Comparison of ENCODE assay signal across 19 cellular contexts in genomic region chr13:114146173-114146572, GRCh38. TPM values are rescaled to one million over a fixed set of nuclear protein-coding genes. Genes with fewer than 3 reads are reported as not detected.
DNase-seq lines count a peak whose midpoint lies in the region; ATAC-seq, FAIRE-seq and TF ChIP-seq lines count a peak whose summit lies in the region.
"Had no signal": no experiment of that assay in that cellular context is flagged by ENCODE, and none has a peak within 500 bp of the region (broad histone marks: within the 10 kb centered on the region; RNA-seq: fewer than 3 reads in every experiment).

No MANE protein-coding gene starts in this region.

- intact Hi-C loops in kidney (cut with DNase I) = no loop called here

- no peak for TF ChIP-seq CTCF in OCI-LY3 (IDR thresholded peaks at IDR 0.05; ENCODE audit: low read depth, low read length)
- TF ChIP-seq CTCF in kidney (IDR thresholded peaks at IDR 0.05; ENCODE audit: borderline replicate concordance, extremely low read depth, insufficient read depth) = no peak

- H3K27ac ChIP-seq in OCI-LY3 (ENCODE audit: low read length) = no peak overlapping the region
- no peak overlapping the region for H3K27ac ChIP-seq in kidney (ENCODE audit: low read depth in 2 of 2, low read length in 2 of 2)
- H3K27ac ChIP-seq: hepatocyte, neutrophil, stomach had no signal

- ATAC-seq in stimulated activated memory B cell treated with anti-CD40 and anti-IgM and Interleukin-4, amounts not matched to agents 10 μg/mL and 1 μg/mL and 100 μg/mL, for 72 hours = no peak
- no peak for ATAC-seq in HG02623 (IDR thresholded peaks at IDR 0.05; ENCODE audit: unreplicated experiment)

- no peak overlapping the region for H2AFZ ChIP-seq in OCI-LY3 (ENCODE audit: low read depth, low read length)
- H2AFZ ChIP-seq: hepatocyte had no signal

- peaks cover 49% of the 10 kb centered on the region for H3K27me3 ChIP-seq in OCI-LY3 (ENCODE audit: low read depth, low read length)
- H3K27me3 ChIP-seq: hepatocyte, stomach had no signal

- peaks cover under 1% of the 10 kb centered on the region for H3K9me3 Mint-ChIP-seq in activated naive CD4-positive, alpha-beta T cell treated with anti-CD3 and anti-CD28 coated beads, Interleukin-2, amount 10 ng/mL, durations not matched to agents 7 days and 5 days
- H3K9me3 Mint-ChIP-seq in stimulated activated memory B cell treated with anti-CD40 and anti-IgM and Interleukin-4, amounts not matched to agents 10 μg/mL and 1 μg/mL and 100 μg/mL, for 72 hours = no peaks in the 10 kb centered on the region
- H3K9me3 Mint-ChIP-seq: memory B cell had no signal

- H3K36me3 ChIP-seq in OCI-LY3 (replicated peaks; ENCODE audit: low read depth, low read length) (no peaks in the 10 kb centered on the region), kidney (ENCODE audit: control insufficient read depth in 1 of 2, insufficient read depth in 2 of 2, low read length in 2 of 2) (no peaks in the 10 kb centered on the region)
- H3K36me3 ChIP-seq: neutrophil, stomach had no signal

- H3K27ac Mint-ChIP-seq in activated naive CD4-positive, alpha-beta T cell treated with anti-CD3 and anti-CD28 coated beads, Interleukin-2, amount 10 ng/mL, durations not matched to agents 7 days and 5 days = no peak overlapping the region
- H3K27ac Mint-ChIP-seq in stimulated activated memory B cell treated with anti-CD40 and anti-IgM and Interleukin-4, amounts not matched to agents 10 μg/mL and 1 μg/mL and 100 μg/mL, for 72 hours = peak overlapping the region; percentile 64

- H3K9me3 ChIP-seq in OCI-LY3 (ENCODE audit: insufficient read depth, low read length) (no peaks in the 10 kb centered on the region), kidney (ENCODE audit: control insufficient read depth in 1 of 2, low read length in 2 of 2) (no peaks in the 10 kb centered on the region)
- H3K9me3 ChIP-seq: neutrophil, stomach had no signal

- no peak overlapping the region for H3K9ac ChIP-seq in OCI-LY3 (ENCODE audit: low read length)
- H3K9ac ChIP-seq in kidney (ENCODE audit: low read length in 2 of 2) = no peak overlapping the region

- no peaks in the 10 kb centered on the region for H3K79me2 ChIP-seq in OCI-LY3 (ENCODE audit: low read length)
- H3K79me2 ChIP-seq: hepatocyte had no signal

- H3K4me1 ChIP-seq in OCI-LY3 (ENCODE audit: low read length) (peaks cover 10% of the 10 kb centered on the region), kidney (ENCODE audit: control insufficient read depth in 1 of 2, insufficient read depth in 1 of 2, low read depth in 1 of 2, low read length in 2 of 2) (peaks cover 0 to 2% of the 10 kb centered on the region in 2 donors)

- H3K27me3 Mint-ChIP-seq in activated naive CD4-positive, alpha-beta T cell treated with anti-CD3 and anti-CD28 coated beads, Interleukin-2, amount 10 ng/mL, durations not matched to agents 7 days and 5 days = no peaks in the 10 kb centered on the region
- H3K27me3 Mint-ChIP-seq in stimulated activated memory B cell treated with anti-CD40 and anti-IgM and Interleukin-4, amounts not matched to agents 10 μg/mL and 1 μg/mL and 100 μg/mL, for 72 hours = no peaks in the 10 kb centered on the region
- H3K27me3 Mint-ChIP-seq: memory B cell had no signal

- no peak for DNase-seq in activated naive CD4-positive, alpha-beta T cell treated with anti-CD3 and anti-CD28 coated beads, Interleukin-2, amount 10 ng/mL, durations not matched to agents 7 days and 5 days
- DNase-seq in activated naive CD4-positive, alpha-beta T cell treated with anti-CD3 and anti-CD28 coated beads, Interleukin-2, amount 50 U/mL, for 16 hours = no peak
- DNase-seq in kidney (peak; percentile 34), iPS-NIHi11 (ENCODE audit: low spot score) (no peak), superior temporal gyrus (ENCODE audit: extremely low spot score) (no peak)
- DNase-seq: activated gamma-delta T cell treated with Interleukin-2 at 50 U/mL for 16 hours, Calu3, NCI-H146, stomach had no signal

- no peak for FAIRE-seq in kidney (lab: Jason Lieb, UNC)
- FAIRE-seq: colon had no signal

- H3K4me3 ChIP-seq in OCI-LY3 (ENCODE audit: low read length) (no peak overlapping the region), kidney (ENCODE audit: low read length in 2 of 2) (no peak overlapping the region)
- H3K4me3 ChIP-seq: hepatocyte, stomach had no signal

- CTCF ChIA-PET in activated naive CD4-positive, alpha-beta T cell treated with anti-CD3 and anti-CD28 coated beads, Interleukin-2, amount 10 ng/mL, durations not matched to agents 7 days and 5 days (lab: Charles Lee) = no interaction called here

- H4K20me1 ChIP-seq in OCI-LY3 (ENCODE audit: insufficient read depth, low read length) = peaks cover 6% of the 10 kb centered on the region; the same call in 1 of the 2 replicates

- peak overlapping the region; percentile 6 for H3K4me3 Mint-ChIP-seq in activated naive CD4-positive, alpha-beta T cell treated with anti-CD3 and anti-CD28 coated beads, Interleukin-2, amount 10 ng/mL, durations not matched to agents 7 days and 5 days
- H3K4me3 Mint-ChIP-seq in stimulated activated memory B cell treated with anti-CD40 and anti-IgM and Interleukin-4, amounts not matched to agents 10 μg/mL and 1 μg/mL and 100 μg/mL, for 72 hours = no peak overlapping the region

- peaks cover 34% of the 10 kb centered on the region for H3K4me1 Mint-ChIP-seq in activated naive CD4-positive, alpha-beta T cell treated with anti-CD3 and anti-CD28 coated beads, Interleukin-2, amount 10 ng/mL, durations not matched to agents 7 days and 5 days
- peaks cover 46% of the 10 kb centered on the region for H3K4me1 Mint-ChIP-seq in stimulated activated memory B cell treated with anti-CD40 and anti-IgM and Interleukin-4, amounts not matched to agents 10 μg/mL and 1 μg/mL and 100 μg/mL, for 72 hours

- peak overlapping the region; percentile 46; the same call in 1 of the 2 replicates for H3K4me2 ChIP-seq in OCI-LY3 (ENCODE audit: low read length)
- H3K4me2 ChIP-seq: hepatocyte had no signal

- H3K36me3 Mint-ChIP-seq in activated naive CD4-positive, alpha-beta T cell treated with anti-CD3 and anti-CD28 coated beads, Interleukin-2, amount 10 ng/mL, durations not matched to agents 7 days and 5 days = peaks cover 18% of the 10 kb centered on the region
- no peaks in the 10 kb centered on the region for H3K36me3 Mint-ChIP-seq in stimulated activated memory B cell treated with anti-CD40 and anti-IgM and Interleukin-4, amounts not matched to agents 10 μg/mL and 1 μg/mL and 100 μg/mL, for 72 hours
- H3K36me3 Mint-ChIP-seq: memory B cell had no signal

RNA-seq across cellular contexts. Expression of gene RASA3, which starts 13.8 kb away (rescaled TPM):
- total RNA-seq in kidney = 28.8 TPM
- 4.2 TPM for polyA plus RNA-seq in kidney (ENCODE audit: insufficient read depth, low read depth, low replicate concordance)

RNA-seq across cellular contexts. Expression of gene CFAP97D2, which starts 32.9 kb away (rescaled TPM):
- total RNA-seq in kidney = not detected
- polyA plus RNA-seq in kidney (ENCODE audit: insufficient read depth, low read depth, low replicate concordance) = not detected
- total RNA-seq: activated CD8-positive, alpha-beta memory T cell treated with anti-CD3 and anti-CD28 coated beads for 36 hours; Calu3; hepatocyte; kidney epithelial cell; M059J; stomach had no signal
- polyA plus RNA-seq: hepatocyte, stomach had no signal
